3 cellular contexts compared by ENCODE assay signal in the genomic region with DNA sequence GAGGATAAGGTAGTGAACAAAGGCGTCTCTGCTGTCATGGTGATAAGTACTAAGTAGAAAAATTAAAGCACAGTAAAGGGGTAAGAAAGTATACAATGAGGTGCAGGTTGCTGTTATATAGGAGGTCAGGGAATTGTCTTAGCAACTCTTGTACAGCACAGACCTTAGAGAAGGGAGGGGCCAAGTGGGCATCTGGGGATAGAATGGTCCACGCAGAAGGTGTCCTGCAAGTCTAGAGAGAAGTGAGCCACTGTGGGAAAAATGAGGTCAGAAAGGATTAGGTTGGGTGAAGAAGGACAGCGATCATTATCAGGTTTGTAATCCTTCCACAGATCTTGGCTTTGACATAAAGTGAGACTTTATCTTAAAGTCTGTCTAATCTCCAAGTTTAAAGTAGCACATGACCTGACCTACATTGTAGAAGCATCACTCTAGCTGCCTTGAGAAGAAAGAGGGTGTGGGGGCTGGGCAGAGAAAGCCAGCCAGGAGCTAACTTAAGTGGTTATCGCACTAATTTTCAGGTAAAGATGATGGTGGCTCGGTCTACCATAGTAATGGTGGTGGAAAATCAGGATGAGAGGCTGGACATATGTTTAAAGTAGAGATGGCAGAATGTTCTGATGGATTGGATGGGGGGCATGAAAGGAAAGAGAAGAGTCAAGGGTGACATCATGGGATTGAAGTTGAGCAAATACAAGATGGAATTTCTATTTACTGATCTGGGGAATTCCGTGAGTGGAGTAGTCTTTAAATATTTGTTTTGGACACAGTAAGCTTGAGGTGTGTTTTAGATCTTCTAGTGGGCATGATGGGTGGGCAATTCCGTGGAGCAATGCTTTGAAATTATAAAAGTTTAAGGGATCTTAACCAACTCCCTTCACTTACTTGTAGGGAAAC.
TF ChIP-seq lines count a peak whose summit lies in the region.

No MANE protein-coding gene starts in this region.

TF ChIP-seq in A549, 52 proteins besides CTCF, POLR2A, EP300 and RAD21 (continued from another document and continues in another):
- TF ChIP-seq, protein P1, sequence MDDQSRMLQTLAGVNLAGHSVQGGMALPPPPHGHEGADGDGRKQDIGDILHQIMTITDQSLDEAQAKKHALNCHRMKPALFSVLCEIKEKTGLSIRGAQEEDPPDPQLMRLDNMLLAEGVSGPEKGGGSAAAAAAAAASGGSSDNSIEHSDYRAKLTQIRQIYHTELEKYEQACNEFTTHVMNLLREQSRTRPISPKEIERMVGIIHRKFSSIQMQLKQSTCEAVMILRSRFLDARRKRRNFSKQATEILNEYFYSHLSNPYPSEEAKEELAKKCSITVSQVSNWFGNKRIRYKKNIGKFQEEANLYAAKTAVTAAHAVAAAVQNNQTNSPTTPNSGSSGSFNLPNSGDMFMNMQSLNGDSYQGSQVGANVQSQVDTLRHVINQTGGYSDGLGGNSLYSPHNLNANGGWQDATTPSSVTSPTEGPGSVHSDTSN (IDR thresholded peaks at IDR 0.05) = no peak
- no peak for TF ChIP-seq ZC3H11A (IDR thresholded peaks at IDR 0.05)
- no peak for TF ChIP-seq HOXB5 (CRISPR knock-in tag; IDR thresholded peaks at IDR 0.05)
- TF ChIP-seq EHMT2 (IDR thresholded peaks at IDR 0.05; ENCODE audit: low read depth) = no peak
- no peak for TF ChIP-seq RNF2 (IDR thresholded peaks at IDR 0.05; ENCODE audit: borderline replicate concordance, low read depth)
- TF ChIP-seq, protein P2, sequence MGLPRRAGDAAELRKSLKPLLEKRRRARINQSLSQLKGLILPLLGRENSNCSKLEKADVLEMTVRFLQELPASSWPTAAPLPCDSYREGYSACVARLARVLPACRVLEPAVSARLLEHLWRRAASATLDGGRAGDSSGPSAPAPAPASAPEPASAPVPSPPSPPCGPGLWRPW (IDR thresholded peaks at IDR 0.05) = no peak
- no peak for TF ChIP-seq RARB (CRISPR knock-in tag; IDR thresholded peaks at IDR 0.05)
- no peak for TF ChIP-seq TP53 (CRISPR knock-in tag; IDR thresholded peaks at IDR 0.05)
- TF ChIP-seq NFE2L2 (conservative IDR thresholded peaks at IDR 0.05; ENCODE audit: low read length) = no peak
- TF ChIP-seq, protein P3, sequence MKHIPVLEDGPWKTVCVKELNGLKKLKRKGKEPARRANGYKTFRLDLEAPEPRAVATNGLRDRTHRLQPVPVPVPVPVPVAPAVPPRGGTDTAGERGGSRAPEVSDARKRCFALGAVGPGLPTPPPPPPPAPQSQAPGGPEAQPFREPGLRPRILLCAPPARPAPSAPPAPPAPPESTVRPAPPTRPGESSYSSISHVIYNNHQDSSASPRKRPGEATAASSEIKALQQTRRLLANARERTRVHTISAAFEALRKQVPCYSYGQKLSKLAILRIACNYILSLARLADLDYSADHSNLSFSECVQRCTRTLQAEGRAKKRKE (CRISPR knock-in tag; IDR thresholded peaks at IDR 0.05; ENCODE audit: low read depth) = no peak
- peak; percentile 63; the same call in 1 of the 2 replicates for TF ChIP-seq GATA3 (IDR thresholded peaks at IDR 0.05; ENCODE audit: borderline replicate concordance)
- no peak for TF ChIP-seq HDAC2 (IDR thresholded peaks at IDR 0.05)
- TF ChIP-seq, protein P4, sequence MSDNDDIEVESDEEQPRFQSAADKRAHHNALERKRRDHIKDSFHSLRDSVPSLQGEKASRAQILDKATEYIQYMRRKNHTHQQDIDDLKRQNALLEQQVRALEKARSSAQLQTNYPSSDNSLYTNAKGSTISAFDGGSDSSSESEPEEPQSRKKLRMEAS (IDR thresholded peaks at IDR 0.05) = no peak
- TF ChIP-seq, protein P5, sequence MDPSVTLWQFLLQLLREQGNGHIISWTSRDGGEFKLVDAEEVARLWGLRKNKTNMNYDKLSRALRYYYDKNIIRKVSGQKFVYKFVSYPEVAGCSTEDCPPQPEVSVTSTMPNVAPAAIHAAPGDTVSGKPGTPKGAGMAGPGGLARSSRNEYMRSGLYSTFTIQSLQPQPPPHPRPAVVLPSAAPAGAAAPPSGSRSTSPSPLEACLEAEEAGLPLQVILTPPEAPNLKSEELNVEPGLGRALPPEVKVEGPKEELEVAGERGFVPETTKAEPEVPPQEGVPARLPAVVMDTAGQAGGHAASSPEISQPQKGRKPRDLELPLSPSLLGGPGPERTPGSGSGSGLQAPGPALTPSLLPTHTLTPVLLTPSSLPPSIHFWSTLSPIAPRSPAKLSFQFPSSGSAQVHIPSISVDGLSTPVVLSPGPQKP (IDR thresholded peaks at IDR 0.05; ENCODE audit: low read depth, low read length) = no peak

TF ChIP-seq in GM23338, 12 proteins besides CTCF, POLR2A, EP300 and RAD21 (continued from another document and continues in another):
- TF ChIP-seq, protein P6, sequence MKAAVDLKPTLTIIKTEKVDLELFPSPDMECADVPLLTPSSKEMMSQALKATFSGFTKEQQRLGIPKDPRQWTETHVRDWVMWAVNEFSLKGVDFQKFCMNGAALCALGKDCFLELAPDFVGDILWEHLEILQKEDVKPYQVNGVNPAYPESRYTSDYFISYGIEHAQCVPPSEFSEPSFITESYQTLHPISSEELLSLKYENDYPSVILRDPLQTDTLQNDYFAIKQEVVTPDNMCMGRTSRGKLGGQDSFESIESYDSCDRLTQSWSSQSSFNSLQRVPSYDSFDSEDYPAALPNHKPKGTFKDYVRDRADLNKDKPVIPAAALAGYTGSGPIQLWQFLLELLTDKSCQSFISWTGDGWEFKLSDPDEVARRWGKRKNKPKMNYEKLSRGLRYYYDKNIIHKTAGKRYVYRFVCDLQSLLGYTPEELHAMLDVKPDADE (IDR thresholded peaks at IDR 0.05) = no peak
- TF ChIP-seq, protein P7, sequence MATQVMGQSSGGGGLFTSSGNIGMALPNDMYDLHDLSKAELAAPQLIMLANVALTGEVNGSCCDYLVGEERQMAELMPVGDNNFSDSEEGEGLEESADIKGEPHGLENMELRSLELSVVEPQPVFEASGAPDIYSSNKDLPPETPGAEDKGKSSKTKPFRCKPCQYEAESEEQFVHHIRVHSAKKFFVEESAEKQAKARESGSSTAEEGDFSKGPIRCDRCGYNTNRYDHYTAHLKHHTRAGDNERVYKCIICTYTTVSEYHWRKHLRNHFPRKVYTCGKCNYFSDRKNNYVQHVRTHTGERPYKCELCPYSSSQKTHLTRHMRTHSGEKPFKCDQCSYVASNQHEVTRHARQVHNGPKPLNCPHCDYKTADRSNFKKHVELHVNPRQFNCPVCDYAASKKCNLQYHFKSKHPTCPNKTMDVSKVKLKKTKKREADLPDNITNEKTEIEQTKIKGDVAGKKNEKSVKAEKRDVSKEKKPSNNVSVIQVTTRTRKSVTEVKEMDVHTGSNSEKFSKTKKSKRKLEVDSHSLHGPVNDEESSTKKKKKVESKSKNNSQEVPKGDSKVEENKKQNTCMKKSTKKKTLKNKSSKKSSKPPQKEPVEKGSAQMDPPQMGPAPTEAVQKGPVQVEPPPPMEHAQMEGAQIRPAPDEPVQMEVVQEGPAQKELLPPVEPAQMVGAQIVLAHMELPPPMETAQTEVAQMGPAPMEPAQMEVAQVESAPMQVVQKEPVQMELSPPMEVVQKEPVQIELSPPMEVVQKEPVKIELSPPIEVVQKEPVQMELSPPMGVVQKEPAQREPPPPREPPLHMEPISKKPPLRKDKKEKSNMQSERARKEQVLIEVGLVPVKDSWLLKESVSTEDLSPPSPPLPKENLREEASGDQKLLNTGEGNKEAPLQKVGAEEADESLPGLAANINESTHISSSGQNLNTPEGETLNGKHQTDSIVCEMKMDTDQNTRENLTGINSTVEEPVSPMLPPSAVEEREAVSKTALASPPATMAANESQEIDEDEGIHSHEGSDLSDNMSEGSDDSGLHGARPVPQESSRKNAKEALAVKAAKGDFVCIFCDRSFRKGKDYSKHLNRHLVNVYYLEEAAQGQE (IDR thresholded peaks at IDR 0.05; ENCODE audit: unreplicated experiment) = no peak
- TF ChIP-seq CREB1 (CRISPR knock-in tag; IDR thresholded peaks at IDR 0.05; ENCODE audit: low read depth) = no peak

TF ChIP-seq in liver, 16 proteins besides CTCF, POLR2A, EP300 and RAD21 (continued from another document):
- TF ChIP-seq, protein P7 (IDR thresholded peaks at IDR 0.05) = no peak
- TF ChIP-seq SP1 (IDR thresholded peaks at IDR 0.05) (no peak), FOXA1 (IDR thresholded peaks at IDR 0.05) (no peak), FOXA2 (IDR thresholded peaks at IDR 0.05) (no peak), ATF3 (IDR thresholded peaks at IDR 0.05) (peak; percentile 20), HNF4A (conservative IDR thresholded peaks at IDR 0.05) (peak in 1 of 2 donors; percentile 27), RXRA (IDR thresholded peaks at IDR 0.05) (peak in 1 of 2 donors; percentile 11)
